ENCODE assay signal across 8 cellular contexts in genomic region chr4:102344520-102344954, GRCh38. TPM values are rescaled to one million over a fixed set of nuclear protein-coding genes. Genes with fewer than 3 reads are reported as not detected.
DNase-seq lines count a peak whose midpoint lies in the region; ATAC-seq and TF ChIP-seq lines count a peak whose summit lies in the region.

No MANE protein-coding gene starts in this region.

- H3K4me1 ChIP-seq in endocrine pancreas (ENCODE audit: control insufficient read depth, insufficient read depth, low read length) (no peaks in the 10 kb centered on the region), mucosa of descending colon (ENCODE audit: low read depth) (peaks cover 14% of the 10 kb centered on the region)

- peaks cover 25% of the 10 kb centered on the region for H3K36me3 Mint-ChIP-seq in activated CD8-positive, alpha-beta T cell treated with anti-CD3 and anti-CD28 coated beads, Interleukin-2, amount 10 ng/mL, durations not matched to agents 7 days and 5 days (ENCODE audit: low read depth)

- peak; percentile 47 for ATAC-seq in HG02678 (IDR thresholded peaks at IDR 0.05; ENCODE audit: unreplicated experiment)
- peak; percentile 62 for ATAC-seq in activated CD8-positive, alpha-beta T cell treated with anti-CD3 and anti-CD28 coated beads, Interleukin-2, amount 10 ng/mL, durations not matched to agents 7 days and 5 days
- ATAC-seq in mucosa of descending colon: peak; percentile 75

- H3K9ac ChIP-seq in endocrine pancreas (ENCODE audit: control insufficient read depth, insufficient read depth, low read length): peak overlapping the region; percentile 84

- H3K36me3 ChIP-seq in endocrine pancreas (ENCODE audit: control insufficient read depth, insufficient read depth, low read length): no peaks in the 10 kb centered on the region
- H3K36me3 ChIP-seq in mucosa of descending colon (ENCODE audit: low read depth): no peaks in the 10 kb centered on the region

- peaks cover 5% of the 10 kb centered on the region for H3K27me3 Mint-ChIP-seq in activated CD8-positive, alpha-beta T cell treated with anti-CD3 and anti-CD28 coated beads, Interleukin-2, amount 10 ng/mL, durations not matched to agents 7 days and 5 days (ENCODE audit: low read depth)

- no peak for TF ChIP-seq CTCF in mucosa of descending colon (IDR thresholded peaks at IDR 0.05)

- H3K27ac Mint-ChIP-seq in activated CD8-positive, alpha-beta T cell treated with anti-CD3 and anti-CD28 coated beads, Interleukin-2, amount 10 ng/mL, durations not matched to agents 7 days and 5 days: peak overlapping the region; percentile 96

- intact Hi-C loops in mucosa of descending colon (cut with DNase I, micrococcal nuclease): no loop called here

- H3K9me3 ChIP-seq in endocrine pancreas (ENCODE audit: control insufficient read depth, low read length): no peaks in the 10 kb centered on the region
- H3K9me3 ChIP-seq in mucosa of descending colon: no peaks in the 10 kb centered on the region

- peaks cover 42% of the 10 kb centered on the region for H3K4me1 Mint-ChIP-seq in activated CD8-positive, alpha-beta T cell treated with anti-CD3 and anti-CD28 coated beads, Interleukin-2, amount 10 ng/mL, durations not matched to agents 7 days and 5 days (ENCODE audit: low read depth)

- no peaks in the 10 kb centered on the region for H3K9me3 Mint-ChIP-seq in activated CD8-positive, alpha-beta T cell treated with anti-CD3 and anti-CD28 coated beads, Interleukin-2, amount 10 ng/mL, durations not matched to agents 7 days and 5 days (ENCODE audit: insufficient read depth)

- DNase-seq in NCI-H345 (lab: John Stamatoyannopoulos, UW) (peak; percentile 54), NCI-H345 treated with DMSO at 0.1 percent for 48 hours (lab: John Stamatoyannopoulos, UW; ENCODE audit: unreplicated experiment) (no peak), NCI-H1105 treated with DMSO at 0.1 percent for 48 hours (lab: John Stamatoyannopoulos, UW) (peak; percentile 27), mucosa of descending colon (peak; percentile 64 to 81 (median 80))
- peak; percentile 82 for DNase-seq in activated CD8-positive, alpha-beta T cell treated with anti-CD3 and anti-CD28 coated beads, Interleukin-2, amount 10 ng/mL, durations not matched to agents 7 days and 5 days
- peak; percentile 17 to 42 for DNase-seq in stimulated activated CD8-positive, alpha-beta memory T cell treated with anti-CD3 and anti-CD28 coated beads, Interleukin-4, amount 100 ng/mL, for 4 hours (ENCODE audit: low read depth in 2 of 2, low spot score in 1 of 2)

- H3K27me3 ChIP-seq in endocrine pancreas (ENCODE audit: control insufficient read depth, insufficient read depth, low read length): no peaks in the 10 kb centered on the region

- POLR2A ChIA-PET in activated CD8-positive, alpha-beta T cell treated with anti-CD3 and anti-CD28 coated beads, Interleukin-2, amount 10 ng/mL, durations not matched to agents 7 days and 5 days (lab: Charles Lee): interaction anchor here (1.0 to 1.8 kb wide), 13 partner anchors 22 to 998 kb away, joined by 3 to 18 read pairs (median 5); partner anchors contain the start of genes CISD2, PPP3CA and UBE2D3

- peak overlapping the region; percentile 91 for H3K4me3 ChIP-seq in endocrine pancreas (ENCODE audit: control insufficient read depth, insufficient read depth, low read length)
- peak overlapping the region; percentile 54 for H3K4me3 ChIP-seq in mucosa of descending colon

- CTCF ChIA-PET in activated CD8-positive, alpha-beta T cell treated with anti-CD3 and anti-CD28 coated beads, Interleukin-2, amount 10 ng/mL, durations not matched to agents 7 days and 5 days (lab: Charles Lee): interaction anchor here (1.0 to 3.9 kb wide), 6 partner anchors 42 to 755 kb away, joined by 3 to 24 read pairs (median 6); partner anchors contain the start of genes BDH2 and UBE2D3

- peak overlapping the region; percentile 82 for H3K4me3 Mint-ChIP-seq in activated CD8-positive, alpha-beta T cell treated with anti-CD3 and anti-CD28 coated beads, Interleukin-2, amount 10 ng/mL, durations not matched to agents 7 days and 5 days

RNA-seq across cellular contexts. Expression of gene SLC39A8, which starts 0.7 kb away (rescaled TPM):
- 10 to 100 TPM; 79.6 to 83.0 TPM for total RNA-seq in activated CD8-positive, alpha-beta T cell treated with anti-CD3 and anti-CD28 coated beads, Interleukin-2, amount 10 ng/mL, durations not matched to agents 7 days and 5 days
- 100 to 1,000 TPM in 1 of 3 donors, 10 to 100 TPM in 2; 35.1 to 121 (median 83.5) TPM for total RNA-seq in mucosa of descending colon
